ENCODE assay signal across 8 cellular contexts in genomic region chr14:75277796-75278421, GRCh38. TPM values are rescaled to one million over a fixed set of nuclear protein-coding genes. Genes with fewer than 3 reads are reported as not detected.
A peak's percentile ranks its signal among the peaks of the same experiment; 100 is the strongest.
DNase-seq lines count a peak whose midpoint lies in the region; ATAC-seq and TF ChIP-seq lines count a peak whose summit lies in the region.

No MANE protein-coding gene starts in this region.

- peak overlapping the region; percentile 66 for H3K4me3 ChIP-seq in GM12864 (ENCODE audit: low read depth, low read length)
- H3K4me3 ChIP-seq in HUES64 (ENCODE audit: low read length) = peak overlapping the region; percentile 87
- peak overlapping the region; percentile 88 to 89 for H3K4me3 ChIP-seq in ascending aorta
- H3K4me3 ChIP-seq in kidney epithelial cell (ENCODE audit: low read depth, low read length) = peak overlapping the region; percentile 57
- peak overlapping the region; percentile 74 to 96 for H3K4me3 ChIP-seq in stomach smooth muscle (ENCODE audit: low read length in 2 of 2)

- WGBS in HUES64 = under 1% methylated on average over 26 of the region's 28 CpGs

- intact Hi-C loops in ascending aorta (cut with DNase I) = loop anchor here (1.0 to 2.0 kb wide), 3 partner anchors 16 to 101 kb away; partner anchors contain the start of gene TMED10

- peaks cover 20% of the 10 kb centered on the region for H3K4me1 ChIP-seq in HUES64 (ENCODE audit: insufficient read depth, low read length)
- H3K4me1 ChIP-seq in ascending aorta = peaks cover 13 to 26% of the 10 kb centered on the region in 2 donors
- peaks cover 56% of the 10 kb centered on the region for H3K4me1 ChIP-seq in stomach smooth muscle (ENCODE audit: control insufficient read depth, insufficient read depth, low read length)

- H3K27ac ChIP-seq in HUES64 (ENCODE audit: low read depth, low read length) (peak overlapping the region; percentile 53; the same call in 1 of the 2 replicates), ascending aorta (peak overlapping the region; percentile 95 to 100), stomach smooth muscle (ENCODE audit: low read length) (peak overlapping the region; percentile 99)

- no peak for TF ChIP-seq CTCF in GM12864 (IDR thresholded peaks at IDR 0.05; ENCODE audit: low read depth, low read length, missing control alignments)
- no peak for TF ChIP-seq CTCF in ascending aorta (IDR thresholded peaks at IDR 0.05)
- TF ChIP-seq CTCF in kidney epithelial cell (IDR thresholded peaks at IDR 0.05; ENCODE audit: insufficient read depth, low read length, poor library complexity, severe bottlenecking) = no peak

- ATAC-seq in HG03095 (IDR thresholded peaks at IDR 0.05; ENCODE audit: unreplicated experiment) (no peak), GM21528 (IDR thresholded peaks at IDR 0.05; ENCODE audit: low FRiP score, unreplicated experiment) (no peak)

- H3K36me3 ChIP-seq in HUES64 (ENCODE audit: insufficient read depth, low read length) = peaks cover 20% of the 10 kb centered on the region
- H3K36me3 ChIP-seq in ascending aorta = peaks cover 26 to 33% of the 10 kb centered on the region in 2 donors
- H3K36me3 ChIP-seq in kidney epithelial cell (ENCODE audit: control insufficient read depth, insufficient read depth, low read length) = peaks cover 7% of the 10 kb centered on the region
- peaks cover 14 to 23% of the 10 kb centered on the region in 2 donors for H3K36me3 ChIP-seq in stomach smooth muscle (ENCODE audit: control insufficient read depth in 2 of 2, insufficient read depth in 2 of 2, low read length in 2 of 2)

- DNase-seq in GM12864 (ENCODE audit: low read depth) (no peak), ascending aorta (ENCODE audit: low spot score in 2 of 2) (no peak), kidney epithelial cell (ENCODE audit: low read depth) (no peak), HCEC 1CT (no peak)

- H3K9me3 ChIP-seq in HUES64 (ENCODE audit: insufficient read depth, low read depth, low read length) (no peaks in the 10 kb centered on the region), ascending aorta (no peaks in the 10 kb centered on the region), stomach smooth muscle (ENCODE audit: control insufficient read depth in 2 of 2, low read length in 2 of 2) (no peaks in the 10 kb centered on the region)

- peaks cover 40% of the 10 kb centered on the region for H3K27me3 ChIP-seq in HUES64 (ENCODE audit: insufficient read depth, low read length)
- no peaks in the 10 kb centered on the region for H3K27me3 ChIP-seq in ascending aorta
- peaks cover 5% of the 10 kb centered on the region for H3K27me3 ChIP-seq in kidney epithelial cell (ENCODE audit: control insufficient read depth, insufficient read depth, low read length)
- H3K27me3 ChIP-seq in stomach smooth muscle (ENCODE audit: control insufficient read depth in 1 of 2, insufficient read depth in 2 of 2, low read length in 2 of 2) = no peaks in the 10 kb centered on the region

- H3K9ac ChIP-seq in HUES64 (ENCODE audit: low read depth, low read length) (peak overlapping the region; percentile 65), stomach smooth muscle (ENCODE audit: low read length in 2 of 2) (peak overlapping the region; percentile 89 to 97)

RNA-seq across cellular contexts. Expression of gene FOS, which starts 0.7 kb away (rescaled TPM):
- polyA plus RNA-seq in HUES64 (2013, experiment 1 of 2) = 11.4 TPM
- 10.3 TPM for polyA plus RNA-seq in HUES64 (2013, experiment 2 of 2)
- 4,268 TPM for total RNA-seq in ascending aorta
- 5.5 and 9.2 TPM in 2 replicates for total RNA-seq in kidney epithelial cell

Comparison
In these comparisons a context has a peak if more than half of its experiments do, and no peak if none do; other contexts are left out.
1. RNA of gene FOS, which starts 0.7 kb away (total RNA-seq): 4,268 TPM in ascending aorta (single experiment); 5.5 to 9.2 TPM in kidney epithelial cell; every median in the first group is over 100 times any median in the second.
2. Peak in every context shown above with its lines, with median percentiles within 50 percentile points of each other: H3K4me3 ChIP-seq and H3K27ac ChIP-seq.